ENCODE assay signal across 1 cellular context in genomic region chr4:7021930-7022658, GRCh38.
A peak's percentile ranks its signal among the peaks of the same experiment; 100 is the strongest.
TF ChIP-seq lines count a peak whose summit lies in the region.

No MANE protein-coding gene starts in this region.

TF ChIP-seq in IMR-90, 13 proteins besides CTCF, POLR2A, EP300 and RAD21:
- TF ChIP-seq MXI1 (IDR thresholded peaks at IDR 0.05; ENCODE audit: borderline replicate concordance, low read depth, low read length) (peak; percentile 54; the same call in 1 of the 2 replicates), BHLHE40 (IDR thresholded peaks at IDR 0.05; ENCODE audit: low read depth, low read length) (peak; percentile 57; the same call in 1 of the 2 replicates), CEBPB (IDR thresholded peaks at IDR 0.05; ENCODE audit: low read depth, low read length) (no peak), USF2 (IDR thresholded peaks at IDR 0.05; ENCODE audit: low read depth, low read length) (no peak)
TF ChIP-seq in IMR-90: peak in this region for 2.
